ENCODE assay signal across 20 cellular contexts in the genomic region with DNA sequence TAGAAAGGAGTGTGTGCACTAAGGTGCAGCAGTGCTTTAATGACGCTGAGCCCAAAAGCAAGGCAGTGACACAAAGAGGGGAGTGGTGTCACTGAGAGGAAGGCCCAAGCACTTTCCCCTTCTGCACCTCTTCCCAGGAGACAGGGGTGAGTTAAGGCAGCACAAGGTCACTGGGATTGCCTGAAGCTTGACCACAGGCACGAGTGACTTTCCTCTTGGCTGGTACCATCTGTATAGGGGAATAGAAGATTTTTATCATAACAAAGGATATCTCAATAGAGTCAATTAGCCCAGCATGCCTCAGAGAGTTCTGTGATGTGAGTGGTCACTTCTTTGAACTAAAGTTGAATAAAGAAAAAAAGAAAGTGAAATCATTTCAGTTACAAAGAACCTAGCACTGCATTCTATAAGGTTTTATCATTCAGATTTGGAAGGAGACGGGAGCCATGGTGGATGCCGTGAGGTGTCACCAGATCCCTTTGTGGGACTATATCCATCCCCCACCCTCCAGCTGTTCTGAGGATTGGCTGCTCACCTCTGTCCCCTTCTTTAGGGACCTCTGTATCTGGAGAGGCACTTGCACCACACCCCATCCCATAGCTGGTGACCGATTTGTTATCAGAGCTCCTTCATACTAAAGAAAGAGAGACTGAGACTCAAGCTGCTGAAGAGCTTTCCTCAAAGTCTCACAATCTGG.
"Had no signal": no experiment of that assay in that cellular context is flagged by ENCODE, and none has a peak within 500 bp of the region (broad histone marks: within the 10 kb centered on the region; RNA-seq: fewer than 3 reads in every experiment).

No MANE protein-coding gene starts in this region.

- H3K4me3 ChIP-seq: heart left ventricle, lower lobe of right lung, tibial artery had no signal

- H3K27me3 ChIP-seq: heart left ventricle, tibial artery had no signal

- H3K27ac ChIP-seq: heart left ventricle, lower lobe of right lung, tibial artery had no signal

- H3K4me1 Mint-ChIP-seq: activated B cell treated with CpG ODN at 0.5 μM for 24 hours; activated naive CD8-positive, alpha-beta T cell treated with anti-CD3 and anti-CD28 coated beads for 36 hours had no signal

- ATAC-seq: activated CD8-positive, alpha-beta T cell treated with anti-CD3 and anti-CD28 coated beads, Interleukin-2, amount 10 ng/mL, durations not matched to agents 7 days and 5 days; heart left ventricle; left colon; lower lobe of right lung; naive thymus-derived CD4-positive, alpha-beta T cell had no signal

- H3K27ac Mint-ChIP-seq: activated B cell treated with CpG ODN at 0.5 μM for 24 hours; activated CD8-positive, alpha-beta T cell treated with anti-CD3 and anti-CD28 coated beads, Interleukin-2, amount 10 ng/mL, durations not matched to agents 7 days and 5 days; activated naive CD8-positive, alpha-beta T cell treated with anti-CD3 and anti-CD28 coated beads for 36 hours; naive thymus-derived CD4-positive, alpha-beta T cell had no signal

- H3K4me1 ChIP-seq: heart left ventricle, lower lobe of right lung, tibial artery had no signal

- H3K36me3 Mint-ChIP-seq: activated naive CD8-positive, alpha-beta T cell treated with anti-CD3 and anti-CD28 coated beads for 36 hours; naive thymus-derived CD4-positive, alpha-beta T cell had no signal

- H3K4me3 Mint-ChIP-seq: activated B cell treated with CpG ODN at 0.5 μM for 24 hours; activated CD8-positive, alpha-beta T cell treated with anti-CD3 and anti-CD28 coated beads, Interleukin-2, amount 10 ng/mL, durations not matched to agents 7 days and 5 days; activated naive CD8-positive, alpha-beta T cell treated with anti-CD3 and anti-CD28 coated beads for 36 hours; brain; naive thymus-derived CD4-positive, alpha-beta T cell had no signal

- DNase-seq: activated B cell treated with CpG ODN at 0.5 μM for 24 hours; activated CD4-positive, alpha-beta T cell treated with anti-CD3 and anti-CD28 coated beads for 48 hours; activated CD8-positive, alpha-beta T cell treated with anti-CD3 and anti-CD28 coated beads, Interleukin-2, amount 10 ng/mL, durations not matched to agents 7 days and 5 days; activated naive CD8-positive, alpha-beta T cell treated with anti-CD3 and anti-CD28 coated beads for 36 hours; amygdala; effector CD8-positive, alpha-beta T cell; foreskin melanocyte; heart left ventricle; left colon; lower lobe of right lung; naive thymus-derived CD4-positive, alpha-beta T cell; nucleus accumbens; posterior cingulate gyrus; retina; stimulated activated CD4-positive, alpha-beta T cell treated with anti-CD3 and anti-CD28 coated beads, Interleukin-15, amount 100 ng/mL, for 24 hours; stimulated activated CD4-positive, alpha-beta T cell treated with anti-CD3 and anti-CD28 coated beads, Interleukin-4, amount 100 ng/mL, for 1 hour; stimulated activated naive CD4-positive, alpha-beta T cell; T-helper 2 cell; tibial artery had no signal

- H3K27me3 Mint-ChIP-seq: activated B cell treated with CpG ODN at 0.5 μM for 24 hours; activated naive CD8-positive, alpha-beta T cell treated with anti-CD3 and anti-CD28 coated beads for 36 hours; brain had no signal

- H3K9me3 ChIP-seq: heart left ventricle, lower lobe of right lung, tibial artery had no signal

- H3K36me3 ChIP-seq: heart left ventricle, lower lobe of right lung, tibial artery had no signal
